1 cellular context compared by ENCODE assay signal in the genomic region with DNA sequence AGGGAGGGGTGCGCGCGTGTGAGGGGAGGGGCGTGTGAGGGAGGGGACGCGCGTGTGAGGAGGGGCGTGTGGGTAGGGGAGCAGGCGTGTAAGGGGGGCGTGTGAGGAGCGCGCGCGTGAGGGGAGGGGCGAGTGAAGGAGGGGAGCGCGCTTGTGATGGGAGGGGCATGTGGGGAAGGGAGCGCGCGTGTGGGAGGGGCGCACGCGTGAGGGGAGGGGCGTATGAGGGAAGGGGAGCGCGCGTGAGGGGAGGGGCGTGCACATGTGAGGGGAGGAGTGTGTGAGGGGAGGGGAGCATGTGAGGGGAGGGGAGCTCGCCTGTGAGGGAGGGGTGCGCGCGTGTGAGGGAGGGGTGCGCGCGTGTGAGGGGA.
TF ChIP-seq lines count a peak whose summit lies in the region.

No MANE protein-coding gene starts in this region.

TF ChIP-seq in GM23338, 12 proteins besides CTCF, POLR2A, EP300 and RAD21:
- TF ChIP-seq, protein P1, sequence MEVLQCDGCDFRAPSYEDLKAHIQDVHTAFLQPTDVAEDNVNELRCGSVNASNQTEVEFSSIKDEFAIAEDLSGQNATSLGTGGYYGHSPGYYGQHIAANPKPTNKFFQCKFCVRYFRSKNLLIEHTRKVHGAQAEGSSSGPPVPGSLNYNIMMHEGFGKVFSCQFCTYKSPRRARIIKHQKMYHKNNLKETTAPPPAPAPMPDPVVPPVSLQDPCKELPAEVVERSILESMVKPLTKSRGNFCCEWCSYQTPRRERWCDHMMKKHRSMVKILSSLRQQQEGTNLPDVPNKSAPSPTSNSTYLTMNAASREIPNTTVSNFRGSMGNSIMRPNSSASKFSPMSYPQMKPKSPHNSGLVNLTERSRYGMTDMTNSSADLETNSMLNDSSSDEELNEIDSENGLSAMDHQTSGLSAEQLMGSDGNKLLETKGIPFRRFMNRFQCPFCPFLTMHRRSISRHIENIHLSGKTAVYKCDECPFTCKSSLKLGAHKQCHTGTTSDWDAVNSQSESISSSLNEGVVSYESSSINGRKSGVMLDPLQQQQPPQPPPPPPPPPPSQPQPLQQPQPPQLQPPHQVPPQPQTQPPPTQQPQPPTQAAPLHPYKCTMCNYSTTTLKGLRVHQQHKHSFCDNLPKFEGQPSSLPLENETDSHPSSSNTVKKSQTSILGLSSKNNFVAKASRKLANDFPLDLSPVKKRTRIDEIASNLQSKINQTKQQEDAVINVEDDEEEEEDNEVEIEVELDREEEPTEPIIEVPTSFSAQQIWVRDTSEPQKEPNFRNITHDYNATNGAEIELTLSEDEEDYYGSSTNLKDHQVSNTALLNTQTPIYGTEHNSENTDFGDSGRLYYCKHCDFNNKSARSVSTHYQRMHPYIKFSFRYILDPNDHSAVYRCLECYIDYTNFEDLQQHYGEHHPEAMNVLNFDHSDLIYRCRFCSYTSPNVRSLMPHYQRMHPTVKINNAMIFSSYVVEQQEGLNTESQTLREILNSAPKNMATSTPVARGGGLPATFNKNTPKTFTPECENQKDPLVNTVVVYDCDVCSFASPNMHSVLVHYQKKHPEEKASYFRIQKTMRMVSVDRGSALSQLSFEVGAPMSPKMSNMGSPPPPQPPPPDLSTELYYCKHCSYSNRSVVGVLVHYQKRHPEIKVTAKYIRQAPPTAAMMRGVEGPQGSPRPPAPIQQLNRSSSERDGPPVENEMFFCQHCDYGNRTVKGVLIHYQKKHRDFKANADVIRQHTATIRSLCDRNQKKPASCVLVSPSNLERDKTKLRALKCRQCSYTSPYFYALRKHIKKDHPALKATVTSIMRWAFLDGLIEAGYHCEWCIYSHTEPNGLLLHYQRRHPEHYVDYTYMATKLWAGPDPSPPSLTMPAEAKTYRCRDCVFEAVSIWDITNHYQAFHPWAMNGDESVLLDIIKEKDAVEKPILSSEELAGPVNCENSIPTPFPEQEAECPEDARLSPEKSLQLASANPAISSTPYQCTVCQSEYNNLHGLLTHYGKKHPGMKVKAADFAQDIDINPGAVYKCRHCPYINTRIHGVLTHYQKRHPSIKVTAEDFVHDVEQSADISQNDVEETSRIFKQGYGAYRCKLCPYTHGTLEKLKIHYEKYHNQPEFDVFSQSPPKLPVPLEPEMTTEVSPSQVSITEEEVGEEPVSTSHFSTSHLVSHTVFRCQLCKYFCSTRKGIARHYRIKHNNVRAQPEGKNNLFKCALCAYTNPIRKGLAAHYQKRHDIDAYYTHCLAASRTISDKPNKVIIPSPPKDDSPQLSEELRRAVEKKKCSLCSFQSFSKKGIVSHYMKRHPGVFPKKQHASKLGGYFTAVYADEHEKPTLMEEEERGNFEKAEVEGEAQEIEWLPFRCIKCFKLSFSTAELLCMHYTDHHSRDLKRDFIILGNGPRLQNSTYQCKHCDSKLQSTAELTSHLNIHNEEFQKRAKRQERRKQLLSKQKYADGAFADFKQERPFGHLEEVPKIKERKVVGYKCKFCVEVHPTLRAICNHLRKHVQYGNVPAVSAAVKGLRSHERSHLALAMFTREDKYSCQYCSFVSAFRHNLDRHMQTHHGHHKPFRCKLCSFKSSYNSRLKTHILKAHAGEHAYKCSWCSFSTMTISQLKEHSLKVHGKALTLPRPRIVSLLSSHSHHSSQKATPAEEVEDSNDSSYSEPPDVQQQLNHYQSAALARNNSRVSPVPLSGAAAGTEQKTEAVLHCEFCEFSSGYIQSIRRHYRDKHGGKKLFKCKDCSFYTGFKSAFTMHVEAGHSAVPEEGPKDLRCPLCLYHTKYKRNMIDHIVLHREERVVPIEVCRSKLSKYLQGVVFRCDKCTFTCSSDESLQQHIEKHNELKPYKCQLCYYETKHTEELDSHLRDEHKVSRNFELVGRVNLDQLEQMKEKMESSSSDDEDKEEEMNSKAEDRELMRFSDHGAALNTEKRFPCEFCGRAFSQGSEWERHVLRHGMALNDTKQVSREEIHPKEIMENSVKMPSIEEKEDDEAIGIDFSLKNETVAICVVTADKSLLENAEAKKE (CRISPR knock-in tag; IDR thresholded peaks at IDR 0.05), result no peak
- TF ChIP-seq NANOG (IDR thresholded peaks at IDR 0.05; ENCODE audit: borderline replicate concordance), result no peak
